In genomic region chr6:7432391-7433207, GRCh38 we compare ENCODE assay signal across 1 cellular context.
TF ChIP-seq lines count a peak whose summit lies in the region.

No MANE protein-coding gene starts in this region.

TF ChIP-seq in K562, 482 proteins besides CTCF, POLR2A, EP300 and RAD21:
- no peak for TF ChIP-seq NFYB (IDR thresholded peaks at IDR 0.05; ENCODE audit: extremely low read depth, insufficient read length)
- no peak for TF ChIP-seq HMG20A (CRISPR knock-in tag; conservative IDR thresholded peaks at IDR 0.05)
- TF ChIP-seq HMGN3 (IDR thresholded peaks at IDR 0.05; ENCODE audit: borderline replicate concordance, extremely low read depth, insufficient read length, low read depth, low read length) = no peak
